1 cellular context compared by ENCODE assay signal in the genomic region with DNA sequence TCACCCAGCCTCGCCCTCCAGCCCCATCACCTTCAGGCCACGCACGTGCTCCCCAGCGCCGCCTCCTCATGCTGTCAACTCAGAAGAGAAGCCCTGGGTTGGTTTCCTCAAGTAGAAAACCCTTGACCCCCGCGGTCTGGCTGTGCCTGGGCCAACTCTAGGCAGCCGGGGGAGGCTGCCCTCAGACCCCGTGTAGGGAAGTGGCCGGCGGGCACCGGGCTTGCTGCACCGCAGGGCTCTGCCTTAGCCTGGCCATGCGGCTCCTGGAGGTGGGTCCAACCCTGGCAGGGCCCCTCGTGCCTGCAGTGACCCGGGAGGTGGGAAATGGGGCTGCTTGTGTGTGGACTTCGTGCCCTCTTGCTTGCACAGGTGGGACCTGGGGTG.
TF ChIP-seq lines count a peak whose summit lies in the region.

No MANE protein-coding gene starts in this region.

TF ChIP-seq in H1, 55 proteins besides CTCF, POLR2A, EP300 and RAD21 (continued from another document):
- TF ChIP-seq, protein P1, sequence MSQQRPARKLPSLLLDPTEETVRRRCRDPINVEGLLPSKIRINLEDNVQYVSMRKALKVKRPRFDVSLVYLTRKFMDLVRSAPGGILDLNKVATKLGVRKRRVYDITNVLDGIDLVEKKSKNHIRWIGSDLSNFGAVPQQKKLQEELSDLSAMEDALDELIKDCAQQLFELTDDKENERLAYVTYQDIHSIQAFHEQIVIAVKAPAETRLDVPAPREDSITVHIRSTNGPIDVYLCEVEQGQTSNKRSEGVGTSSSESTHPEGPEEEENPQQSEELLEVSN (IDR thresholded peaks at IDR 0.05): peak; percentile 62
- TF ChIP-seq SP4 (IDR thresholded peaks at IDR 0.05; ENCODE audit: low read length) (no peak), CREB1 (IDR thresholded peaks at IDR 0.05) (no peak), GTF2F1 (IDR thresholded peaks at IDR 0.05; ENCODE audit: borderline replicate concordance, low read depth, low read length) (no peak)
